Comparison of ENCODE assay signal across 1 cellular context in genomic region chr22:40203568-40203967, GRCh38.
TF ChIP-seq lines count a peak whose summit lies in the region.

No MANE protein-coding gene starts in this region.

TF ChIP-seq in IMR-90, 13 proteins besides CTCF, POLR2A, EP300 and RAD21 (continued from another document):
- TF ChIP-seq SMC3 (IDR thresholded peaks at IDR 0.05; ENCODE audit: low read depth, low read length): no peak
- no peak for TF ChIP-seq MAFK (IDR thresholded peaks at IDR 0.05; ENCODE audit: low read depth, low read length)
- no peak for TF ChIP-seq BHLHE40 (IDR thresholded peaks at IDR 0.05; ENCODE audit: low read depth, low read length)
